ENCODE assay signal across 8 cellular contexts in genomic region chr17:45371414-45372324, GRCh38. TPM values are rescaled to one million over a fixed set of nuclear protein-coding genes. Genes with fewer than 3 reads are reported as not detected.
DNase-seq lines count a peak whose midpoint lies in the region; ATAC-seq, FAIRE-seq and TF ChIP-seq lines count a peak whose summit lies in the region.

No MANE protein-coding gene starts in this region.

- CTCF ChIA-PET in RWPE1 (lab: Yijun Ruan, JAX) = interaction anchor here (0.6 to 2.0 kb wide), 5 partner anchors 14 to 198 kb away, joined by 3 to 10 read pairs (median 3); no protein-coding TSS in a partner anchor

- POLR2A ChIA-PET in RWPE1 (lab: Yijun Ruan, JAX; ENCODE audit: low non-redundant PET) = interaction anchor here (0.6 to 0.8 kb wide), 4 partner anchors 9 to 94 kb away, joined by 3 to 4 read pairs (median 3); partner anchors contain the start of gene MAP3K14

- H3K27ac ChIP-seq in RWPE1 = peak overlapping the region; percentile 100

- H3K4me3 ChIP-seq in choroid plexus epithelial cell (ENCODE audit: low read depth, low read length) = peak overlapping the region; percentile 34

- FAIRE-seq in GM12891 (lab: Jason Lieb, UNC) = peak; percentile 33

- ATAC-seq in GM21737 (IDR thresholded peaks at IDR 0.05; ENCODE audit: unreplicated experiment) (no peak), HG03139 (IDR thresholded peaks at IDR 0.05; ENCODE audit: unreplicated experiment) (no peak)

- DNase-seq in GM12891 (ENCODE audit: insufficient read length, low spot score) = no peak
- peak; percentile 95 for DNase-seq in RWPE1 (ENCODE audit: low spot score)
- DNase-seq in choroid plexus epithelial cell (ENCODE audit: low read depth) = peak; percentile 97
- DNase-seq in kidney tubule cell (ENCODE audit: low spot score) = peak; percentile 98
- peak in 2 of 3 donors; percentile 12 to 33 for DNase-seq in stimulated activated CD4-positive, alpha-beta T cell treated with anti-CD3 and anti-CD28 coated beads, Interleukin-12 subunit alpha, Interleukin-12 subunit beta, amount 100 ng/mL, for 48 hours (ENCODE audit: low read depth in 2 of 3, low spot score in 1 of 3)
- DNase-seq in middle frontal gyrus (ENCODE audit: extremely low spot score, low spot score) = no peak

- TF ChIP-seq POLR2A in GM12891 (IDR thresholded peaks at IDR 0.05; ENCODE audit: low read depth, low read length) = no peak

- TF ChIP-seq CTCF in RWPE1 (conservative IDR thresholded peaks at IDR 0.05; ENCODE audit: low read depth) (no peak), choroid plexus epithelial cell (conservative IDR thresholded peaks at IDR 0.05; ENCODE audit: low read depth, low read length) (no peak)

TF ChIP-seq in GM12891, 5 proteins besides CTCF, POLR2A, EP300 and RAD21:
- no peak for TF ChIP-seq TAF1 (IDR thresholded peaks at IDR 0.05; ENCODE audit: low read depth, low read length)
- TF ChIP-seq SPI1 (IDR thresholded peaks at IDR 0.05; ENCODE audit: low read depth, low read length) = no peak
- no peak for TF ChIP-seq POLR2AphosphoS5 (IDR thresholded peaks at IDR 0.05; ENCODE audit: low read depth, low read length)
- TF ChIP-seq POU2F2 (IDR thresholded peaks at IDR 0.05; ENCODE audit: low read depth, low read length) = no peak
- no peak for TF ChIP-seq PAX5 (IDR thresholded peaks at IDR 0.05; ENCODE audit: insufficient read depth, low read length, severe bottlenecking)

RNA-seq across cellular contexts. Expression of gene MAP3K14, which starts 54.8 kb away (rescaled TPM):
- polyA plus RNA-seq in GM12891 (2012; ENCODE audit: low read depth, missing spikeins) = 12.4 TPM

Comparison
In these comparisons a context has a peak if more than half of its experiments do, and no peak if none do; other contexts are left out.
1. DNase-seq: peak in RWPE1 (single experiment), choroid plexus epithelial cell (single experiment), kidney tubule cell (single experiment) and stimulated activated CD4-positive, alpha-beta T cell treated with anti-CD3 and anti-CD28 coated beads, Interleukin-12 subunit alpha, Interleukin-12 subunit beta, amount 100 ng/mL, for 48 hours (2 of 3); none in GM12891 (single experiment) and middle frontal gyrus (single experiment).